In genomic region chr1:230109871-230110667, GRCh38 we compare ENCODE assay signal across 8 cellular contexts. TPM values are rescaled to one million over a fixed set of nuclear protein-coding genes. Genes with fewer than 3 reads are reported as not detected.
DNase-seq lines count a peak whose midpoint lies in the region; ATAC-seq and TF ChIP-seq lines count a peak whose summit lies in the region.

No MANE protein-coding gene starts in this region.

- no peak overlapping the region for H4K8ac ChIP-seq in mesenchymal stem cell (ENCODE audit: low read length)

- H3K23ac ChIP-seq in mesenchymal stem cell (ENCODE audit: low read length in 2 of 2), result no peak overlapping the region

- 27% methylated on average over 10 of the region's 11 CpGs for WGBS in mesenchymal stem cell

- no peak overlapping the region for H4K91ac ChIP-seq in mesenchymal stem cell (ENCODE audit: low read length)

- H3K27ac ChIP-seq in mesenchymal stem cell (ENCODE audit: low read length, poor library complexity, severe bottlenecking) (no peak overlapping the region), upper lobe of right lung (no peak overlapping the region), caudate nucleus (ENCODE audit: low read depth, low read length) (no peak overlapping the region)

- H3K4me1 ChIP-seq in mesenchymal stem cell (ENCODE audit: control insufficient read depth, insufficient read depth, low read depth, low read length) (peaks cover 58% of the 10 kb centered on the region), upper lobe of right lung (peaks cover 44% of the 10 kb centered on the region)

- H2AFZ ChIP-seq in mesenchymal stem cell (ENCODE audit: low read depth, low read length), result no peak overlapping the region

- H3K14ac ChIP-seq in mesenchymal stem cell (ENCODE audit: low read length in 2 of 2), result peak overlapping the region in 1 of 2 experiments; percentile 21

- no peak overlapping the region for H3K4me3 Mint-ChIP-seq in CD14-positive monocyte

- intact Hi-C loops in CD14-positive monocyte (cut with micrococcal nuclease), result loop anchor here in 1 of 2 donors (5.0 kb wide), 1 partner anchor 37 kb away; no protein-coding TSS in a partner anchor
- intact Hi-C loops in upper lobe of right lung (cut with DNase I), result no loop called here

- ATAC-seq in GM19324 (IDR thresholded peaks at IDR 0.05; ENCODE audit: low FRiP score, unreplicated experiment), result peak; percentile 92
- ATAC-seq in HG03196 (IDR thresholded peaks at IDR 0.05; ENCODE audit: unreplicated experiment), result peak; percentile 85
- peak; percentile 7 for ATAC-seq in upper lobe of right lung

- H2BK15ac ChIP-seq in mesenchymal stem cell (ENCODE audit: low read depth, poor library complexity, severe bottlenecking), result no peak overlapping the region

- H2AK5ac ChIP-seq in mesenchymal stem cell (ENCODE audit: low read length, severe bottlenecking), result no peak overlapping the region

- DNase-seq in CD14-positive monocyte (ENCODE audit: low spot score), result no peak
- peak; percentile 41 to 56 for DNase-seq in activated CD4-positive, alpha-beta T cell treated with anti-CD3 and anti-CD28 coated beads, Interleukin-2, amount 50 U/mL, for 4 hours
- peak; percentile 91 for DNase-seq in mesenchymal stem cell
- DNase-seq in upper lobe of right lung, result no peak
- DNase-seq in caudate nucleus (lab: John Stamatoyannopoulos, UW), result no peak
- no peak for DNase-seq in NCI-H2029 (lab: John Stamatoyannopoulos, UW)

- H3K36me3 ChIP-seq in mesenchymal stem cell (ENCODE audit: control insufficient read depth in 1 of 2, insufficient read depth in 2 of 2, low read depth in 1 of 2, low read length in 2 of 2) (peaks cover 0 to 5% of the 10 kb centered on the region in 2 experiments), upper lobe of right lung (no peaks in the 10 kb centered on the region)

- H3K4me2 ChIP-seq in mesenchymal stem cell (ENCODE audit: low read length, poor library complexity, severe bottlenecking), result no peak overlapping the region

- H3K4me1 Mint-ChIP-seq in CD14-positive monocyte, result peaks cover 60% of the 10 kb centered on the region

- H3K9me3 ChIP-seq in mesenchymal stem cell (ENCODE audit: control insufficient read depth, low read length), result no peaks in the 10 kb centered on the region
- no peaks in the 10 kb centered on the region for H3K9me3 ChIP-seq in upper lobe of right lung

- no peak overlapping the region for H3K9ac ChIP-seq in mesenchymal stem cell (ENCODE audit: low read length)

- H3K4me3 ChIP-seq in mesenchymal stem cell (ENCODE audit: insufficient read depth in 1 of 2, low read depth in 1 of 2, low read length in 2 of 2) (no peak overlapping the region), upper lobe of right lung (no peak overlapping the region)

- no peaks in the 10 kb centered on the region for H3K9me3 Mint-ChIP-seq in CD14-positive monocyte

- no peak overlapping the region for H2BK5ac ChIP-seq in mesenchymal stem cell (ENCODE audit: low read depth, low read length, poor library complexity, severe bottlenecking)

- peak overlapping the region in 1 of 2 experiments; percentile 4 for H2BK12ac ChIP-seq in mesenchymal stem cell (ENCODE audit: low read length in 2 of 2)

- peaks cover 22% of the 10 kb centered on the region for H3K79me1 ChIP-seq in mesenchymal stem cell (replicated peaks; ENCODE audit: low read length, poor library complexity, severe bottlenecking)

- H3K27me3 ChIP-seq in mesenchymal stem cell (ENCODE audit: control insufficient read depth in 1 of 2, insufficient read depth in 1 of 2, low read length in 2 of 2) (no peaks in the 10 kb centered on the region), upper lobe of right lung (no peaks in the 10 kb centered on the region)

- peak overlapping the region in 4 of 7 donors; percentile 6 to 78 (median 70) for H3K27ac Mint-ChIP-seq in CD14-positive monocyte

- H2BK120ac ChIP-seq in mesenchymal stem cell (ENCODE audit: low read depth, low read length), result no peak overlapping the region

- TF ChIP-seq CTCF in CD14-positive monocyte (IDR thresholded peaks at IDR 0.05) (no peak), upper lobe of right lung (IDR thresholded peaks at IDR 0.05) (no peak)

- peaks cover 24 to 26% of the 10 kb centered on the region in 2 donors for H3K36me3 Mint-ChIP-seq in CD14-positive monocyte

- peak overlapping the region in 1 of 2 experiments; percentile 54 for H3K18ac ChIP-seq in mesenchymal stem cell (ENCODE audit: low read depth in 1 of 2, low read length in 2 of 2)

- peaks cover 0 to 3% (median 0%) of the 10 kb centered on the region in 3 donors for H3K27me3 Mint-ChIP-seq in CD14-positive monocyte (ENCODE audit: low read depth in 3 of 3)

- H3K4ac ChIP-seq in mesenchymal stem cell (ENCODE audit: low read depth in 1 of 2, low read length in 2 of 2), result no peak overlapping the region

RNA-seq across cellular contexts. Expression of gene GALNT2, which starts 43.0 kb away (rescaled TPM):
- polyA plus RNA-seq in CD14-positive monocyte, result 10 to 100 TPM; 19.6 to 23.4 TPM
- 128 TPM for polyA plus RNA-seq in mesenchymal stem cell (2013, experiment 1 of 2)
- polyA plus RNA-seq in mesenchymal stem cell (2013, experiment 2 of 2), result 130 TPM
- total RNA-seq in upper lobe of right lung, result 55.1 TPM

Comparison
In these comparisons a context has a peak if more than half of its experiments do, and no peak if none do; other contexts are left out.
1. DNase-seq: peak in activated CD4-positive, alpha-beta T cell treated with anti-CD3 and anti-CD28 coated beads, Interleukin-2, amount 50 U/mL, for 4 hours (2 of 2) and mesenchymal stem cell (single experiment); none in CD14-positive monocyte (single experiment), upper lobe of right lung (single experiment), caudate nucleus (0 of 61) and NCI-H2029 (single experiment).
2. ATAC-seq: peak in every context shown above with its lines; median percentile 92 in GM19324; 85 in HG03196; 7 in upper lobe of right lung.